Comparison of ENCODE assay signal across 1 cellular context in the genomic region with DNA sequence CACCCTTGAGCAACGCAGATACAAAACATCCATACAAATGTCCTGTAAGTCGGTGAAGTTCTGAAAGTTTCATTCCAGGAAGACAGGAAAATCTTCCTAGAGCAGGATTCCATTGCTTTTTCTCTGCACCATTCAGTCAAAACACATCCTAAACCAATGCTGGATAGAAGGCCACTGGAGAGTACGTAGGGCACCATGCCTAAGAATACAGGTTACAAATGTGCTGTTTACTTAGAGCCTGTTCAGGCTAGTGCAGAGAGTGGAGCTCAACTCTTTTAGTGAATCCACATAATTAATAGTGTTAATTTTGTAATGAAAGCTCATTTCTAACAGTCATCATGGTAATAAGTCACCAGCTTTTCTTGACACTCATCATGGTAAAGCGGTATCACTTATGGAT.
TF ChIP-seq lines count a peak whose summit lies in the region.

No MANE protein-coding gene starts in this region.

TF ChIP-seq in GM23338, 12 proteins besides CTCF, POLR2A, EP300 and RAD21 (continued from another document):
- TF ChIP-seq, protein P1, sequence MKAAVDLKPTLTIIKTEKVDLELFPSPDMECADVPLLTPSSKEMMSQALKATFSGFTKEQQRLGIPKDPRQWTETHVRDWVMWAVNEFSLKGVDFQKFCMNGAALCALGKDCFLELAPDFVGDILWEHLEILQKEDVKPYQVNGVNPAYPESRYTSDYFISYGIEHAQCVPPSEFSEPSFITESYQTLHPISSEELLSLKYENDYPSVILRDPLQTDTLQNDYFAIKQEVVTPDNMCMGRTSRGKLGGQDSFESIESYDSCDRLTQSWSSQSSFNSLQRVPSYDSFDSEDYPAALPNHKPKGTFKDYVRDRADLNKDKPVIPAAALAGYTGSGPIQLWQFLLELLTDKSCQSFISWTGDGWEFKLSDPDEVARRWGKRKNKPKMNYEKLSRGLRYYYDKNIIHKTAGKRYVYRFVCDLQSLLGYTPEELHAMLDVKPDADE (IDR thresholded peaks at IDR 0.05) = no peak
- no peak for TF ChIP-seq NANOG (IDR thresholded peaks at IDR 0.05; ENCODE audit: borderline replicate concordance)
